ENCODE assay signal across 11 cellular contexts in the genomic region with DNA sequence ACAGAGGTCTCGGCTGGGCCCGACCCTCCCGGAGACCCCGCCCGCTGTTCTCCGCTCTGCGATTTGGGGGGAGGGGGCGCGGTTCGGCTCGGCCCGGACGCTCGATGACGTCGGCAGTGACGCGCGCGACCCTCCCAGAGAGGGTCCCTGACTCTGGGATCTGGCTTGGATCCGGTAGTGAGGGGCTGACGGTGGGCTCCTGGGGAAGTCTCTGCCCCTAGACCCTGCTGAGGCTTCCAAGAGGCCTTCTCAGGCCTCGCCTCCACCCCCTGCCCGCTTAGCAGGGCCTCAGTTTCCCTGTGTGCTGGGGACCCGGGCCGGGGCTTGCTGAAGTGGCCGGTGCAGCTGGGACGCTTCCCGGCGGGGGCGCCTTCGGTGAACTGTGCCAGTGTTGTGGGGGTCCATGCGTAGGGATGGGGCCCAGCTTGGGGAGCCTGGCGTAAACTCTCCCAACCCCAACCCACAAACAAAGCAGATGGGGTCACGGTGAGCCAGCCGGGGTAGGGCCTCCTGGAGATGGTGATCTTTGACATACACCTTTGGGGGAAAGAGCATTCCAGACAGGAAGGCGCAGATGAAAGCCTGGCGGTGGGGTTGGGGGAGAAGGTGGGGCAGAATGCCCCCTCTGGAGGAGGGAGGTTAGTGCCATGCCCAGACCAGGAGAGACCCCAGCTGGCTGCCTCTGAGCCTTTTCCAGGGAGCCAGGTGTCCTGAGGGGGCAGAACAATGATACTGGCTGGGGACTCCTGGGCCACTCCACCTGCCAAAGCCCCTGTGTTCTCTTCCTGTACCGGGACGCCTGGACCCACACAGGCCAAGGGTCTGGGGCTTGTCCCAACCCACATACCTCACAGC. TPM values are rescaled to one million over a fixed set of nuclear protein-coding genes. Genes with fewer than 3 reads are reported as not detected.
A peak's percentile ranks its signal among the peaks of the same experiment; 100 is the strongest.
DNase-seq lines count a peak whose midpoint lies in the region; ATAC-seq and TF ChIP-seq lines count a peak whose summit lies in the region.
"Had no signal": no experiment of that assay in that cellular context is flagged by ENCODE, and none has a peak within 500 bp of the region (broad histone marks: within the 10 kb centered on the region; RNA-seq: fewer than 3 reads in every experiment).

No MANE protein-coding gene starts in this region.

- no peaks in the 10 kb centered on the region for H3K9me3 Mint-ChIP-seq in activated naive CD8-positive, alpha-beta T cell (ENCODE audit: low read depth)
- H3K9me3 Mint-ChIP-seq: dendritic cell treated with granulocyte-macrophage colony-stimulating factor and Interleukin-4, amounts not matched to agents 40 ng/mL and 50 ng/mL, for 4 days had no signal

- peaks cover 18% of the 10 kb centered on the region for H3K4me1 Mint-ChIP-seq in activated naive CD8-positive, alpha-beta T cell (ENCODE audit: low read depth)

- TF ChIP-seq CTCF in heart right ventricle (IDR thresholded peaks at IDR 0.05), result no peak
- no peak for TF ChIP-seq CTCF in upper lobe of right lung (IDR thresholded peaks at IDR 0.05)

- peaks cover 0 to 58% (median 49%) of the 10 kb centered on the region in 7 donors for H3K27me3 ChIP-seq in heart right ventricle
- no peaks in the 10 kb centered on the region for H3K27me3 ChIP-seq in iPS-20b (ENCODE audit: insufficient read depth, low read length)
- peaks cover 34% of the 10 kb centered on the region for H3K27me3 ChIP-seq in upper lobe of right lung

- no peak for TF ChIP-seq POLR2A in GM18505 (IDR thresholded peaks at IDR 0.05; ENCODE audit: borderline replicate concordance, extremely low read depth, insufficient read depth, insufficient read length)

- H3K36me3 ChIP-seq in heart right ventricle (no peaks in the 10 kb centered on the region), iPS-20b (ENCODE audit: insufficient read depth, low read depth, low read length) (peaks cover 26% of the 10 kb centered on the region), upper lobe of right lung (no peaks in the 10 kb centered on the region)

- peak overlapping the region; percentile 69 for H3K4me3 Mint-ChIP-seq in activated naive CD8-positive, alpha-beta T cell
- H3K4me3 Mint-ChIP-seq: dendritic cell treated with granulocyte-macrophage colony-stimulating factor and Interleukin-4, amounts not matched to agents 40 ng/mL and 50 ng/mL, for 4 days had no signal

- H3K27me3 Mint-ChIP-seq in activated naive CD8-positive, alpha-beta T cell, result peaks cover 17% of the 10 kb centered on the region

- H3K9ac ChIP-seq in iPS-20b (ENCODE audit: low read depth, low read length), result peak overlapping the region; percentile 86
- H3K9ac ChIP-seq: KMS-11 had no signal

- peak; percentile 22 for DNase-seq in Right ventricle myocardium inferior (ENCODE audit: missing footprints)
- no peak for DNase-seq in heart right ventricle
- peak; percentile 65 for DNase-seq in upper lobe of right lung
- DNase-seq in SHP77 treated with DMSO at 0.1 percent for 48 hours (lab: John Stamatoyannopoulos, UW), result no peak

- intact Hi-C loops in Right ventricle myocardium inferior (cut with DNase I), result no loop called here
- intact Hi-C loops in heart right ventricle (cut with DNase I), result loop anchor here in 1 of 10 donors (5.0 to 10.0 kb wide), 2 partner anchors 116 to 1472 kb away; no protein-coding TSS in a partner anchor
- intact Hi-C loops in upper lobe of right lung (cut with DNase I), result no loop called here

- ATAC-seq in Right ventricle myocardium inferior (no peak), heart right ventricle (no peak), upper lobe of right lung (no peak), GM18870 (IDR thresholded peaks at IDR 0.05; ENCODE audit: unreplicated experiment) (no peak), GM18505 (IDR thresholded peaks at IDR 0.05; ENCODE audit: unreplicated experiment) (no peak)

- H3K36me3 Mint-ChIP-seq in activated naive CD8-positive, alpha-beta T cell, result no peaks in the 10 kb centered on the region

- H3K27ac ChIP-seq in heart right ventricle (no peak overlapping the region), iPS-20b (ENCODE audit: low read length) (peak overlapping the region; percentile 76), upper lobe of right lung (no peak overlapping the region)
- H3K27ac ChIP-seq: KMS-11 had no signal

- H3K9me3 ChIP-seq in heart right ventricle, result no peaks in the 10 kb centered on the region
- H3K9me3 ChIP-seq in iPS-20b (ENCODE audit: insufficient read depth, low read depth, low read length), result no peaks in the 10 kb centered on the region
- H3K9me3 ChIP-seq in upper lobe of right lung, result no peaks in the 10 kb centered on the region

- WGBS in heart right ventricle, 2 donors, result 21 to 22% methylated on average over 39 to 40 of the region's 40 CpGs

- H3K4me3 ChIP-seq in heart right ventricle (no peak overlapping the region), iPS-20b (ENCODE audit: low read length) (peak overlapping the region; percentile 80), upper lobe of right lung (no peak overlapping the region)

- H3K4me1 ChIP-seq in heart right ventricle (peaks cover 0 to 10% (median 8%) of the 10 kb centered on the region in 9 donors), iPS-20b (ENCODE audit: insufficient read depth, low read length) (peaks cover 7% of the 10 kb centered on the region; the same call in 1 of the 2 replicates), upper lobe of right lung (peaks cover 9% of the 10 kb centered on the region)

- H3K27ac Mint-ChIP-seq in activated naive CD8-positive, alpha-beta T cell, result no peak overlapping the region
- H3K27ac Mint-ChIP-seq: dendritic cell treated with granulocyte-macrophage colony-stimulating factor and Interleukin-4, amounts not matched to agents 40 ng/mL and 50 ng/mL, for 4 days had no signal

RNA-seq across cellular contexts. Expression of a gene that starts 1.0 kb away (rescaled TPM):
- total RNA-seq in Right ventricle myocardium inferior, result 0.54 TPM
- total RNA-seq in heart right ventricle, result 1 to 10 TPM in 1 of 10 donors, under 1 TPM in 6, not detected in 3; 0.09 to 1.6 (median 0.25) TPM
- 1 to 10 TPM in 1 of 2 donors, under 1 TPM in 1; 0.75 to 1.7 TPM for polyA plus RNA-seq in heart right ventricle
- 1.9 TPM for total RNA-seq in upper lobe of right lung

RNA-seq across cellular contexts. Expression of a gene that starts 23.7 kb away (rescaled TPM):
- total RNA-seq in Right ventricle myocardium inferior, result 0.32 TPM
- total RNA-seq in heart right ventricle, result 1 to 10 TPM in 4 of 10 donors, under 1 TPM in 6; 0.19 to 3.0 (median 0.74) TPM
- polyA plus RNA-seq in heart right ventricle, result under 1 TPM; 0.13 to 0.80 TPM
- total RNA-seq in upper lobe of right lung, result 40.4 TPM
- total RNA-seq: T-helper 1 cell treated with Interleukin-12 subunit alpha and Interleukin-12 subunit beta and Interleukin-4 antibody, amounts not matched to agents 30 ng/mL and 1 ng/mL, for 36 hours had no signal

RNA-seq across cellular contexts. Expression of a gene that starts 44.5 kb away (rescaled TPM):
- total RNA-seq in Right ventricle myocardium inferior, result 50.0 TPM
- 10 to 100 TPM; 20.4 to 52.4 (median 30.0) TPM for total RNA-seq in heart right ventricle
- polyA plus RNA-seq in heart right ventricle, result 100 to 1,000 TPM in 1 of 2 donors, 10 to 100 TPM in 1; 56.0 to 187 TPM
- total RNA-seq in upper lobe of right lung, result 80.9 TPM

RNA-seq across cellular contexts. Expression of a gene that starts 49.7 kb away (rescaled TPM):
- total RNA-seq in Right ventricle myocardium inferior (401 TPM), heart right ventricle (100 to 1,000 TPM in 9 of 10 donors, 10 to 100 TPM in 1; 94.1 to 591 (median 172) TPM), upper lobe of right lung (692 TPM)
- polyA plus RNA-seq in heart right ventricle, result 1,000 to 10,000 TPM in 1 of 2 donors, 100 to 1,000 TPM in 1; 676 to 1,409 TPM

RNA-seq across cellular contexts. Expression of a gene that starts 56.5 kb away (rescaled TPM):
- total RNA-seq in Right ventricle myocardium inferior (125 TPM), heart right ventricle (100 to 1,000 TPM in 4 of 10 donors, 10 to 100 TPM in 6; 51.6 to 182 (median 94.9) TPM), upper lobe of right lung (128 TPM)
- polyA plus RNA-seq in heart right ventricle, result 100 to 1,000 TPM; 235 to 427 TPM

Comparison
In these comparisons a context has a peak if more than half of its experiments do, and no peak if none do; other contexts are left out.
1. DNase-seq: peak in Right ventricle myocardium inferior (single experiment) and upper lobe of right lung (single experiment); none in heart right ventricle (0 of 2) and SHP77 treated with DMSO at 0.1 percent for 48 hours (single experiment).
2. RNA of a gene that starts 23.7 kb away (total RNA-seq): 40.4 TPM in upper lobe of right lung (single experiment); 0.19 to 3.0 TPM in heart right ventricle and 0.32 TPM in Right ventricle myocardium inferior (single experiment); every median in the first group is over 10 times any median in the second.